In genomic region chr15:95284487-95284886, GRCh38 we compare ENCODE assay signal across 14 cellular contexts.
DNase-seq lines count a peak whose midpoint lies in the region; ATAC-seq and TF ChIP-seq lines count a peak whose summit lies in the region.
"Had no signal": no experiment of that assay in that cellular context is flagged by ENCODE, and none has a peak within 500 bp of the region (broad histone marks: within the 10 kb centered on the region; RNA-seq: fewer than 3 reads in every experiment).

No MANE protein-coding gene starts in this region.

- peaks cover 59% of the 10 kb centered on the region for H3K4me1 Mint-ChIP-seq in activated T-helper 2 cell treated with anti-CD3 and anti-CD28 coated beads, Interferon-gamma antibody, Interleukin-2, Interleukin-4, amounts not matched to agents 10 μg/mL and 5 μg/mL and 100 μg/mL, durations not matched to agents 14 hours and 24 hours and 36 hours (ENCODE audit: low read depth)
- peaks cover 81% of the 10 kb centered on the region for H3K4me1 Mint-ChIP-seq in nephron
- H3K4me1 Mint-ChIP-seq: B cell had no signal

- peak overlapping the region; percentile 9 for H3K27ac Mint-ChIP-seq in activated T-helper 2 cell treated with anti-CD3 and anti-CD28 coated beads, Interferon-gamma antibody, Interleukin-2, Interleukin-4, amounts not matched to agents 10 μg/mL and 5 μg/mL and 100 μg/mL, durations not matched to agents 14 hours and 24 hours and 36 hours
- H3K27ac Mint-ChIP-seq in nephron = peak overlapping the region; percentile 87 to 97 (median 95)
- H3K27ac Mint-ChIP-seq: activated naive CD4-positive, alpha-beta T cell treated with anti-CD3 and anti-CD28 coated beads, Interleukin-2, amount 50 U/mL, for 24 hours; B cell had no signal

- ATAC-seq in GM21360 (IDR thresholded peaks at IDR 0.05; ENCODE audit: unreplicated experiment) (peak; percentile 28), HG02970 (IDR thresholded peaks at IDR 0.05; ENCODE audit: low FRiP score, unreplicated experiment) (no peak), GM18873 (IDR thresholded peaks at IDR 0.05; ENCODE audit: low FRiP score, unreplicated experiment) (no peak), sciatic nerve (no peak)

- no peaks in the 10 kb centered on the region for H3K36me3 ChIP-seq in BLaER1 treated with 17β-estradiol and CSF1 and Interleukin-3, amounts not matched to agents 10 nM and 100 nM
- H3K36me3 ChIP-seq: left lung had no signal

- TF ChIP-seq CTCF in nephron (IDR thresholded peaks at IDR 0.05; ENCODE audit: unreplicated experiment in 3 of 3) = no peak

- intact Hi-C loops in activated T-helper 2 cell treated with anti-CD3 and anti-CD28 coated beads, Interferon-gamma antibody, Interleukin-2, Interleukin-4, amounts not matched to agents 10 μg/mL and 5 μg/mL and 100 μg/mL, durations not matched to agents 14 hours and 24 hours and 36 hours (cut with micrococcal nuclease) = loop anchor here (5.0 to 10.0 kb wide), 3 partner anchors 218 to 980 kb away; no protein-coding TSS in a partner anchor
- intact Hi-C loops in sciatic nerve (cut with DNase I) = no loop called here

- H3K4me1 ChIP-seq in BLaER1 treated with 17β-estradiol and CSF1 and Interleukin-3, amounts not matched to agents 10 nM and 100 nM = peaks cover 0 to 15% (median 8%) of the 10 kb centered on the region in 10 experiments; a peak in 11 of 20 replicates

- H3K27me3 ChIP-seq in BLaER1 treated with 17β-estradiol and CSF1 and Interleukin-3, amounts not matched to agents 10 nM and 100 nM = peaks cover 0 to 16% (median 0%) of the 10 kb centered on the region in 11 experiments; a peak in 4 of 22 replicates
- H3K27me3 ChIP-seq: left lung had no signal

- H3K36me3 Mint-ChIP-seq in activated T-helper 2 cell treated with anti-CD3 and anti-CD28 coated beads, Interferon-gamma antibody, Interleukin-2, Interleukin-4, amounts not matched to agents 10 μg/mL and 5 μg/mL and 100 μg/mL, durations not matched to agents 14 hours and 24 hours and 36 hours (ENCODE audit: low read depth) = no peaks in the 10 kb centered on the region
- H3K36me3 Mint-ChIP-seq in nephron (ENCODE audit: low read depth) = no peaks in the 10 kb centered on the region
- H3K36me3 Mint-ChIP-seq: activated naive CD4-positive, alpha-beta T cell treated with anti-CD3 and anti-CD28 coated beads, Interleukin-2, amount 50 U/mL, for 24 hours had no signal

- H3K27me3 Mint-ChIP-seq in activated T-helper 2 cell treated with anti-CD3 and anti-CD28 coated beads, Interferon-gamma antibody, Interleukin-2, Interleukin-4, amounts not matched to agents 10 μg/mL and 5 μg/mL and 100 μg/mL, durations not matched to agents 14 hours and 24 hours and 36 hours (ENCODE audit: low read depth) = peaks cover 49% of the 10 kb centered on the region
- H3K27me3 Mint-ChIP-seq in nephron (ENCODE audit: low read depth) = peaks cover 8% of the 10 kb centered on the region

- H3K9me3 Mint-ChIP-seq in activated T-helper 2 cell treated with anti-CD3 and anti-CD28 coated beads, Interferon-gamma antibody, Interleukin-2, Interleukin-4, amounts not matched to agents 10 μg/mL and 5 μg/mL and 100 μg/mL, durations not matched to agents 14 hours and 24 hours and 36 hours = no peaks in the 10 kb centered on the region
- no peaks in the 10 kb centered on the region for H3K9me3 Mint-ChIP-seq in nephron
- H3K9me3 Mint-ChIP-seq: activated naive CD4-positive, alpha-beta T cell treated with anti-CD3 and anti-CD28 coated beads, Interleukin-2, amount 50 U/mL, for 24 hours had no signal

- H3K4me3 ChIP-seq in BLaER1 treated with 17β-estradiol and CSF1 and Interleukin-3, amounts not matched to agents 10 nM and 100 nM = no peak overlapping the region
- H3K4me3 ChIP-seq: left lung had no signal

- no peak overlapping the region for H3K4me3 Mint-ChIP-seq in activated T-helper 2 cell treated with anti-CD3 and anti-CD28 coated beads, Interferon-gamma antibody, Interleukin-2, Interleukin-4, amounts not matched to agents 10 μg/mL and 5 μg/mL and 100 μg/mL, durations not matched to agents 14 hours and 24 hours and 36 hours (ENCODE audit: low read depth)
- peak overlapping the region in 2 of 3 experiments; percentile 0 to 48 for H3K4me3 Mint-ChIP-seq in nephron
- H3K4me3 Mint-ChIP-seq: activated naive CD4-positive, alpha-beta T cell treated with anti-CD3 and anti-CD28 coated beads, Interleukin-2, amount 50 U/mL, for 24 hours; B cell had no signal

- peak overlapping the region in 9 of 11 experiments; percentile 1 to 53 (median 35); a peak in 13 of 22 replicates for H3K4me2 ChIP-seq in BLaER1 treated with 17β-estradiol and CSF1 and Interleukin-3, amounts not matched to agents 10 nM and 100 nM

- no peak overlapping the region for H3K9ac ChIP-seq in BLaER1 treated with 17β-estradiol and CSF1 and Interleukin-3, amounts not matched to agents 10 nM and 100 nM

- H3K9me3 ChIP-seq in BLaER1 treated with 17β-estradiol and CSF1 and Interleukin-3, amounts not matched to agents 10 nM and 100 nM (replicated peaks in 1 of 11) = no peaks in the 10 kb centered on the region
- H3K9me3 ChIP-seq: left lung had no signal

- H4K20me1 ChIP-seq in BLaER1 treated with 17β-estradiol and CSF1 and Interleukin-3, amounts not matched to agents 10 nM and 100 nM = no peaks in the 10 kb centered on the region

- H3K27ac ChIP-seq in BLaER1 treated with 17β-estradiol and CSF1 and Interleukin-3, amounts not matched to agents 10 nM and 100 nM = peak overlapping the region in 5 of 11 experiments; percentile 14 to 47 (median 22); a peak in 6 of 22 replicates

- DNase-seq in activated T-helper 2 cell treated with anti-CD3 and anti-CD28 coated beads, Interferon-gamma antibody, Interleukin-2, Interleukin-4, amounts not matched to agents 10 μg/mL and 5 μg/mL and 100 μg/mL, durations not matched to agents 14 hours and 24 hours and 36 hours (ENCODE audit: low spot score) = no peak
- DNase-seq in amygdala (lab: John Stamatoyannopoulos, UW) (no peak), sciatic nerve (ENCODE audit: low spot score) (no peak)
- DNase-seq: effector CD4-positive, alpha-beta T cell; left lung; NCI-H2081; NCI-H526 treated with DMSO at 0.1 percent for 48 hours had no signal
